ENCODE assay signal across 8 cellular contexts in genomic region chr11:96012086-96012824, GRCh38.
DNase-seq lines count a peak whose midpoint lies in the region; ATAC-seq and TF ChIP-seq lines count a peak whose summit lies in the region.

No MANE protein-coding gene starts in this region.

- no peak overlapping the region for H3K4me3 ChIP-seq in prostate gland

- H3K9me3 Mint-ChIP-seq in activated naive CD4-positive, alpha-beta T cell treated with anti-CD3 and anti-CD28 coated beads, Interleukin-2, amount 50 U/mL, for 24 hours, result no peaks in the 10 kb centered on the region

- TF ChIP-seq CTCF in prostate gland (IDR thresholded peaks at IDR 0.05), result peak in 3 of 4 experiments; percentile 40 to 54 (median 52)

- H3K36me3 ChIP-seq in prostate gland, result no peaks in the 10 kb centered on the region

- peaks cover 77% of the 10 kb centered on the region for H3K4me1 Mint-ChIP-seq in activated naive CD4-positive, alpha-beta T cell treated with anti-CD3 and anti-CD28 coated beads, Interleukin-2, amount 50 U/mL, for 24 hours

- H3K27ac Mint-ChIP-seq in activated naive CD4-positive, alpha-beta T cell treated with anti-CD3 and anti-CD28 coated beads, Interleukin-2, amount 50 U/mL, for 24 hours, result peak overlapping the region; percentile 96

- H3K9me3 ChIP-seq in prostate gland, result no peaks in the 10 kb centered on the region

- H3K4me1 ChIP-seq in prostate gland (replicated peaks), result no peaks in the 10 kb centered on the region

- ATAC-seq in GM19025 (IDR thresholded peaks at IDR 0.05; ENCODE audit: low read depth, unreplicated experiment) (peak; percentile 84), HG03159 (IDR thresholded peaks at IDR 0.05; ENCODE audit: unreplicated experiment) (peak; percentile 96)

- H3K4me3 Mint-ChIP-seq in activated naive CD4-positive, alpha-beta T cell treated with anti-CD3 and anti-CD28 coated beads, Interleukin-2, amount 50 U/mL, for 24 hours, result peak overlapping the region; percentile 71

- TF ChIP-seq POLR2A in prostate gland (IDR thresholded peaks at IDR 0.05), result no peak

- peak overlapping the region in 1 of 2 donors; percentile 29 for H3K27ac ChIP-seq in prostate gland

- no peaks in the 10 kb centered on the region for H3K27me3 Mint-ChIP-seq in activated naive CD4-positive, alpha-beta T cell treated with anti-CD3 and anti-CD28 coated beads, Interleukin-2, amount 50 U/mL, for 24 hours

- 7% methylated on average over 8 of the region's 8 CpGs for WGBS in prostate gland

- intact Hi-C loops in head of caudate nucleus (cut with DNase I) (no loop called here), prostate gland (cut with DNase I) (loop anchor here (5.0 to 10.0 kb wide), 4 partner anchors 40 to 380 kb away; partner anchors contain the start of genes JRKL and MAML2)

- no peaks in the 10 kb centered on the region for H3K27me3 ChIP-seq in prostate gland (replicated peaks; ENCODE audit: insufficient read depth)

- DNase-seq in C1 segment of cervical spinal cord (lab: John Stamatoyannopoulos, UW) (peak in 11 of 14 donors; percentile 46 to 84 (median 64)), OCI-M1 (lab: John Stamatoyannopoulos, UW) (peak; percentile 25), head of caudate nucleus (peak; percentile 18 to 87 (median 63)), prostate gland (ENCODE audit: low spot score) (peak; percentile 42), NCI-H2029 treated with DMSO at 0.1 percent for 48 hours (lab: John Stamatoyannopoulos, UW) (no peak)

- no peaks in the 10 kb centered on the region for H3K36me3 Mint-ChIP-seq in activated naive CD4-positive, alpha-beta T cell treated with anti-CD3 and anti-CD28 coated beads, Interleukin-2, amount 50 U/mL, for 24 hours
